ENCODE assay signal across 19 cellular contexts in genomic region chr16:53542283-53542682, GRCh38. TPM values are rescaled to one million over a fixed set of nuclear protein-coding genes. Genes with fewer than 3 reads are reported as not detected.
DNase-seq lines count a peak whose midpoint lies in the region; ATAC-seq, FAIRE-seq and TF ChIP-seq lines count a peak whose summit lies in the region.
"Had no signal": no experiment of that assay in that cellular context is flagged by ENCODE, and none has a peak within 500 bp of the region (broad histone marks: within the 10 kb centered on the region; RNA-seq: fewer than 3 reads in every experiment).

No MANE protein-coding gene starts in this region.

- ATAC-seq in WTC11, result peak; percentile 83
- no peak for ATAC-seq in HG03342 (IDR thresholded peaks at IDR 0.05; ENCODE audit: unreplicated experiment)
- no peak for ATAC-seq in GM21717 (IDR thresholded peaks at IDR 0.05; ENCODE audit: unreplicated experiment)
- no peak for ATAC-seq in body of pancreas
- ATAC-seq: HepG2 had no signal

- H3K4me3 Mint-ChIP-seq in activated naive CD4-positive, alpha-beta T cell treated with anti-CD3 and anti-CD28 coated beads, Interleukin-2, amount 50 U/mL, for 24 hours, result no peak overlapping the region
- no peak overlapping the region for H3K4me3 Mint-ChIP-seq in WTC11
- H3K4me3 Mint-ChIP-seq: HFFc6 had no signal

- intact Hi-C loops in body of pancreas (cut with DNase I), result no loop called here

- no peaks in the 10 kb centered on the region for H3K36me3 ChIP-seq in body of pancreas (replicated peaks in 1 of 2; ENCODE audit: insufficient read depth in 1 of 2, low read depth in 2 of 2)

- no peaks in the 10 kb centered on the region for H3K9me3 ChIP-seq in body of pancreas

- no peaks in the 10 kb centered on the region for H3K36me3 Mint-ChIP-seq in activated naive CD4-positive, alpha-beta T cell treated with anti-CD3 and anti-CD28 coated beads, Interleukin-2, amount 50 U/mL, for 24 hours
- H3K36me3 Mint-ChIP-seq in WTC11, result peaks cover 3% of the 10 kb centered on the region; the same call in 1 of the 2 replicates

- no peaks in the 10 kb centered on the region for H3K27me3 ChIP-seq in body of pancreas

- no peak overlapping the region for H3K4me3 ChIP-seq in body of pancreas

- no peak for FAIRE-seq in H54 (lab: Jason Lieb, UNC)
- FAIRE-seq: G401.6, GM12891, HepG2 had no signal

- no peaks in the 10 kb centered on the region for H3K9me3 Mint-ChIP-seq in activated naive CD4-positive, alpha-beta T cell treated with anti-CD3 and anti-CD28 coated beads, Interleukin-2, amount 50 U/mL, for 24 hours
- H3K9me3 Mint-ChIP-seq in WTC11, result peaks cover 8% of the 10 kb centered on the region
- H3K9me3 Mint-ChIP-seq: HFFc6 had no signal

- CTCF ChIA-PET in WTC11 (lab: Charles Lee), result interaction anchor here (0.7 kb wide), 1 partner anchor 32 kb away, joined by 4 read pairs; no protein-coding TSS in a partner anchor

- H3K27ac Mint-ChIP-seq in activated naive CD4-positive, alpha-beta T cell treated with anti-CD3 and anti-CD28 coated beads, Interleukin-2, amount 50 U/mL, for 24 hours, result peak overlapping the region; percentile 35
- H3K27ac Mint-ChIP-seq in WTC11, result no peak overlapping the region
- H3K27ac Mint-ChIP-seq: HFFc6 had no signal

- H3K4me1 Mint-ChIP-seq in activated naive CD4-positive, alpha-beta T cell treated with anti-CD3 and anti-CD28 coated beads, Interleukin-2, amount 50 U/mL, for 24 hours, result peaks cover 29% of the 10 kb centered on the region
- peaks cover 27% of the 10 kb centered on the region for H3K4me1 Mint-ChIP-seq in WTC11

- no peaks in the 10 kb centered on the region for H3K4me1 ChIP-seq in body of pancreas

- TF ChIP-seq CTCF in WTC11 (IDR thresholded peaks at IDR 0.05) (no peak), body of pancreas (IDR thresholded peaks at IDR 0.05) (no peak)

- POLR2A ChIA-PET in WTC11 (lab: Charles Lee), result no interaction called here

- H3K27me3 Mint-ChIP-seq in activated naive CD4-positive, alpha-beta T cell treated with anti-CD3 and anti-CD28 coated beads, Interleukin-2, amount 50 U/mL, for 24 hours, result peaks cover 5% of the 10 kb centered on the region
- no peaks in the 10 kb centered on the region for H3K27me3 Mint-ChIP-seq in WTC11 (ENCODE audit: low read depth)

- TF ChIP-seq POLR2A in H54 (IDR thresholded peaks at IDR 0.05; ENCODE audit: low read depth, low read length), result no peak
- no peak for TF ChIP-seq POLR2A in body of pancreas (IDR thresholded peaks at IDR 0.05)

- DNase-seq in activated naive CD4-positive, alpha-beta T cell (lab: John Stamatoyannopoulos, UW), result no peak
- DNase-seq in WTC11 (ENCODE audit: low spot score) (peak; percentile 61), iPS-NIHi7 (ENCODE audit: extremely low spot score) (peak; percentile 63), H54 (ENCODE audit: insufficient read length, low spot score) (no peak), body of pancreas (no peak)
- DNase-seq: C1 segment of cervical spinal cord, COR-L47, DMS79 treated with DMSO at 0.1 percent for 48 hours, HFFc6, MM.1S, NCI-H1105 treated with DMSO at 0.1 percent for 48 hours, NCI-H2029, NCI-H524 had no signal

- H3K27ac ChIP-seq in body of pancreas, result no peak overlapping the region

- 43% methylated on average over 20 to 21 of the region's 21 CpGs for WGBS in body of pancreas, 2 donors

TF ChIP-seq in WTC11, 78 proteins besides CTCF, POLR2A, EP300 and RAD21:
- TF ChIP-seq PREB (CRISPR knock-in tag; IDR thresholded peaks at IDR 0.05; ENCODE audit: borderline replicate concordance) (no peak), ZNF138 (CRISPR knock-in tag; conservative IDR thresholded peaks at IDR 0.05) (no peak), NR1H2 (CRISPR knock-in tag; IDR thresholded peaks at IDR 0.05) (no peak), HMGA2 (CRISPR knock-in tag; IDR thresholded peaks at IDR 0.05) (no peak), SMAD3 (CRISPR knock-in tag; IDR thresholded peaks at IDR 0.05; ENCODE audit: borderline replicate concordance) (no peak), ZNF396 (CRISPR knock-in tag; IDR thresholded peaks at IDR 0.05; ENCODE audit: borderline replicate concordance) (no peak), TCF7 (CRISPR knock-in tag; IDR thresholded peaks at IDR 0.05; ENCODE audit: low read depth) (no peak), SMAD4 (CRISPR knock-in tag; IDR thresholded peaks at IDR 0.05) (no peak)

RNA-seq across cellular contexts. Expression of gene AKTIP, which starts 39.3 kb away (rescaled TPM):
- 19.9 TPM in 3 replicates for total RNA-seq in WTC11 (2021)
- total RNA-seq in body of pancreas, result 10 to 100 TPM; 32.2 to 40.5 TPM

Comparison
In these comparisons a context has a peak if more than half of its experiments do, and no peak if none do; other contexts are left out.
1. DNase-seq: peak in WTC11 (single experiment) and iPS-NIHi7 (single experiment); none in activated naive CD4-positive, alpha-beta T cell (0 of 4), H54 (single experiment) and body of pancreas (0 of 4).